1 cellular context compared by ENCODE assay signal in genomic region chr12:57088442-57089258, GRCh38.
A peak's percentile ranks its signal among the peaks of the same experiment; 100 is the strongest.
TF ChIP-seq lines count a peak whose summit lies in the region.

Gene NAB2 (plus strand): TSS chr12:57089114. CDS start chr12:57089272, 158 bp downstream.

TF ChIP-seq in HepG2, 621 proteins besides CTCF, POLR2A, EP300 and RAD21 (continued from another document):
- TF ChIP-seq ZHX1 (CRISPR knock-in tag; IDR thresholded peaks at IDR 0.05; ENCODE audit: low read depth) (peak; percentile 73), ZNF713 (CRISPR knock-in tag; IDR thresholded peaks at IDR 0.05) (no peak), ZNF704 (CRISPR knock-in tag; IDR thresholded peaks at IDR 0.05; ENCODE audit: borderline replicate concordance) (peak; percentile 76; the same call in 1 of the 2 replicates), ZIK1 (CRISPR knock-in tag; IDR thresholded peaks at IDR 0.05; ENCODE audit: borderline replicate concordance, low read depth) (peak; percentile 61; the same call in 1 of the 2 replicates), ZBTB42 (CRISPR knock-in tag; IDR thresholded peaks at IDR 0.05) (no peak), HMGA1 (CRISPR knock-in tag; conservative IDR thresholded peaks at IDR 0.05) (no peak), ZNF607 (CRISPR knock-in tag; IDR thresholded peaks at IDR 0.05; ENCODE audit: borderline replicate concordance) (no peak), HNF4G (IDR thresholded peaks at IDR 0.05; ENCODE audit: borderline replicate concordance, low read depth, low read length) (peak; percentile 11; the same call in 1 of the 2 replicates), HNF4G (CRISPR knock-in tag; IDR thresholded peaks at IDR 0.05; ENCODE audit: borderline replicate concordance, low read depth) (no peak), TAF15 (IDR thresholded peaks at IDR 0.05; ENCODE audit: low read depth, low read length, poor library complexity, severe bottlenecking) (no peak), DRAP1 (CRISPR knock-in tag; IDR thresholded peaks at IDR 0.05) (peak; percentile 48; the same call in 1 of the 2 replicates), PAXIP1 (CRISPR knock-in tag; conservative IDR thresholded peaks at IDR 0.05) (peak; percentile 52)
